1 cellular context compared by ENCODE assay signal in the genomic region with DNA sequence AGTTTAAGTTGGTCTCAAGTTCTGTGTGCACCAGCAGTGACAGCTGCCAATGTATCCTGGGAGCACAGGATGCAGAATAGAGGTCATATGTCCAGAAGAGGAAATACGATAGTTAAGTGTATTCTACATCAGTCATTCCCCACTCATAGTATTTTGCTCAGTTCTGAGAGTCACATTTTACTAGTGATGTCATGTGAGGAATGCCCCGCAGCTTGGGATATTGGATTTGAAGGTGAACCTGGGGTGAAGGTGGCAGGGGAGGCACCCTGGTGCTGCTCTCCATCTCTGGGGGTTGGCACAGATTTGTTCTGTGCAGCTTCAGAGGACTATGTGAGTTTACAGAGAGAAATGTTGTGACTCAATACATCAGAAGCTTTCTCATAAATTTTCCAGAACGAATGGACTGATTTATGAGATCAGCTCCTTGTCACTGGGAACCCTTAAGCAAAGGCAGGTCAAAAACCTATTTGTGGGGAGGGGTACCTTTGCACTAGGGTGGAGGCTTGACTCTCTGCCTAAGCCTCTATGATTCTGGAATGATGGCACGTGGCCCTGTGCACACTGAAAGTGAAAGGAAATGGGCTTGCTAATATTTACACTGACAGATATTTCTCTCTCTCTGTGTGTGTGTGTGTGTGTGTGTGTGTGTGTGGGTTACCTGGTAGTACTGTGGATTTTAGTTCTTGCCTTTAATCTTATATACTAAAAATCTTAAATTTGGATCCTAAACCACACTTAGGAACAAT.
TF ChIP-seq lines count a peak whose summit lies in the region.

No MANE protein-coding gene starts in this region.

TF ChIP-seq in WTC11, 78 proteins besides CTCF, POLR2A, EP300 and RAD21 (continued from another document):
- TF ChIP-seq ATF6 (CRISPR knock-in tag; IDR thresholded peaks at IDR 0.05) = no peak
